Comparison of ENCODE assay signal across 9 cellular contexts in genomic region chr19:48741222-48741999, GRCh38. TPM values are rescaled to one million over a fixed set of nuclear protein-coding genes. Genes with fewer than 3 reads are reported as not detected.
DNase-seq lines count a peak whose midpoint lies in the region; ATAC-seq and TF ChIP-seq lines count a peak whose summit lies in the region.
"Had no signal": no experiment of that assay in that cellular context is flagged by ENCODE, and none has a peak within 500 bp of the region (broad histone marks: within the 10 kb centered on the region; RNA-seq: fewer than 3 reads in every experiment).

No MANE protein-coding gene starts in this region.

- ATAC-seq in esophagus mucosa (peak; percentile 57), gastrocnemius medialis (no peak), GM18873 (IDR thresholded peaks at IDR 0.05; ENCODE audit: low FRiP score, unreplicated experiment) (no peak), GM18861 (IDR thresholded peaks at IDR 0.05; ENCODE audit: unreplicated experiment) (no peak)

- DNase-seq in GM03348 (ENCODE audit: low spot score), result peak; percentile 42
- DNase-seq in RWPE1 (ENCODE audit: low spot score), result peak; percentile 84
- DNase-seq in gastrocnemius medialis, result peak in 1 of 2 donors; percentile 40
- no peak for DNase-seq in RPMI8226
- DNase-seq in NOMO-1 treated with dmso at 0.1 percent for 144 hours (lab: John Stamatoyannopoulos, UW; ENCODE audit: unreplicated experiment), result no peak

- no peaks in the 10 kb centered on the region for H3K27me3 ChIP-seq in gastrocnemius medialis

- peaks cover 3 to 16% of the 10 kb centered on the region in 2 donors for H3K4me1 ChIP-seq in gastrocnemius medialis

- TF ChIP-seq POLR2A in gastrocnemius medialis (IDR thresholded peaks at IDR 0.05), result peak in 1 of 2 donors; percentile 41

- in situ Hi-C loops in gastrocnemius medialis (cut with MboI; ENCODE audit: low sequenced_read_pairs in 4 of 4), result loop anchor here in 2 of 4 donors (10.0 to 25.0 kb wide), 2 partner anchors 97 to 104 kb away; partner anchors contain the start of genes CA11 (in 2 of the 2) and DBP (in 1 of the 2)

- H3K4me3 ChIP-seq in gastrocnemius medialis, result peak overlapping the region; percentile 7 to 75 (median 54)
- H3K4me3 ChIP-seq: thoracic aorta had no signal

- no peaks in the 10 kb centered on the region for H3K36me3 ChIP-seq in gastrocnemius medialis
- H3K36me3 ChIP-seq: thoracic aorta had no signal

- H3K27ac ChIP-seq in RWPE1 (peak overlapping the region; percentile 80), gastrocnemius medialis (peak overlapping the region; percentile 79 to 88 (median 86))
- H3K27ac ChIP-seq: thoracic aorta had no signal

- CTCF ChIA-PET in RWPE1 (lab: Yijun Ruan, JAX), result interaction anchor here (0.5 to 0.7 kb wide), 2 partner anchors 95 to 458 kb away, joined by 3 to 5 read pairs; partner anchors contain the start of gene HSD17B14

- intact Hi-C loops in gastrocnemius medialis (cut with DNase I; ENCODE audit: low total_unique reads), result loop anchor here (5.0 kb wide), 1 partner anchor 96 kb away; the partner anchor contains the start of gene HSD17B14

- H3K9me3 ChIP-seq in gastrocnemius medialis, result no peaks in the 10 kb centered on the region
- H3K9me3 ChIP-seq: thoracic aorta had no signal

- POLR2A ChIA-PET in RWPE1 (lab: Yijun Ruan, JAX; ENCODE audit: low non-redundant PET), result no interaction called here

- TF ChIP-seq CTCF in RWPE1 (conservative IDR thresholded peaks at IDR 0.05; ENCODE audit: low read depth) (no peak), gastrocnemius medialis (IDR thresholded peaks at IDR 0.05 in 4 of 5, conservative IDR thresholded peaks at IDR 0.05 in 1 of 5) (no peak)

RNA-seq across cellular contexts. Expression of gene RASIP1, which starts 1.0 kb away (rescaled TPM):
- total RNA-seq in esophagus mucosa (7.3 TPM), gastrocnemius medialis (1 to 10 TPM; 3.4 to 8.1 (median 6.3) TPM)

RNA-seq across cellular contexts. Expression of gene IZUMO1, which starts 5.3 kb away (rescaled TPM):
- total RNA-seq in esophagus mucosa (1.3 TPM), gastrocnemius medialis (1 to 10 TPM in 1 of 4 donors, not detected in 3; 2.1 TPM)
- total RNA-seq: thoracic aorta had no signal

RNA-seq across cellular contexts. Expression of gene FUT1, which starts 11.0 kb away (rescaled TPM):
- 6.1 TPM for total RNA-seq in esophagus mucosa
- 1 to 10 TPM in 2 of 4 donors, under 1 TPM in 2; 0.61 to 1.3 (median 0.98) TPM for total RNA-seq in gastrocnemius medialis

RNA-seq across cellular contexts. Expression of gene FGF21, which starts 13.9 kb away (rescaled TPM):
- total RNA-seq in esophagus mucosa, result not detected
- not detected for total RNA-seq in gastrocnemius medialis
- total RNA-seq: thoracic aorta had no signal

RNA-seq across cellular contexts. Expression of gene MAMSTR, which starts 21.9 kb away (rescaled TPM):
- total RNA-seq in esophagus mucosa (0.56 TPM), gastrocnemius medialis (10 to 100 TPM in 1 of 4 donors, 1 to 10 TPM in 3; 3.4 to 10.8 (median 5.4) TPM)
- total RNA-seq: thoracic aorta had no signal

Comparison
In these comparisons a context has a peak if more than half of its experiments do, and no peak if none do; other contexts are left out.
1. DNase-seq: peak in GM03348 (single experiment) and RWPE1 (single experiment); none in RPMI8226 (single experiment) and NOMO-1 treated with dmso at 0.1 percent for 144 hours (single experiment).